10 cellular contexts compared by ENCODE assay signal in the genomic region with DNA sequence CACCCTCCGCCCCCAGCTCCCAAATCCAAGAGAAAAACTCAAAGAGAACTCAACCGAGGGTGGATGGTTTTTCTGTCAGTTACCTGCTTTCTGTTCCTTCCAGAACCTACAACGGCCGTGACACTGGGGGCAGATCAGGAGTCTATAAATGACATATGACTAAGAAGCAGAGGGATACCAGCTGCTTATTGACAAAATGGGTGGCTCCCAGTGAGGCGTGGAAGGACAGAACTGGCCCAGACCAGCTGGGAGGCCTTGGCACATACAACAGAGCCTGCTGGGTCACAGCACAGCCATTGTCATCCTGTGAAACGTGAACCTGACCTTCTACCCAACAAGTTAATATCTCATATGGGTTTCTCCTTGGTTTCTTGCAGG.
DNase-seq lines count a peak whose midpoint lies in the region; ATAC-seq, FAIRE-seq and TF ChIP-seq lines count a peak whose summit lies in the region.
"Had no signal": no experiment of that assay in that cellular context is flagged by ENCODE, and none has a peak within 500 bp of the region (broad histone marks: within the 10 kb centered on the region; RNA-seq: fewer than 3 reads in every experiment).

No MANE protein-coding gene starts in this region.

- TF ChIP-seq POLR2A in upper lobe of left lung (IDR thresholded peaks at IDR 0.05), result no peak

- H3K27me3 ChIP-seq in bronchial epithelial cell (ENCODE audit: control insufficient read depth, insufficient read depth, low read length), result no peaks in the 10 kb centered on the region
- no peaks in the 10 kb centered on the region for H3K27me3 ChIP-seq in upper lobe of left lung
- H3K27me3 ChIP-seq: heart right ventricle had no signal

- peak overlapping the region; percentile 55 to 70 (median 64) for H3K27ac ChIP-seq in upper lobe of left lung

- H3K4me1 ChIP-seq in upper lobe of left lung, result peaks cover 0 to 42% (median 14%) of the 10 kb centered on the region in 4 donors

- ATAC-seq in HG03196 (IDR thresholded peaks at IDR 0.05; ENCODE audit: unreplicated experiment) (peak; percentile 47), upper lobe of left lung (ENCODE audit: low FRiP score in 2 of 2) (no peak)

- DNase-seq in NCI-H748 (lab: John Stamatoyannopoulos, UW; ENCODE audit: unreplicated experiment), result peak; percentile 71
- no peak for DNase-seq in NCI-H748 treated with DMSO at 0.1 percent for 48 hours (lab: John Stamatoyannopoulos, UW)
- DNase-seq in bronchial epithelial cell (ENCODE audit: low read depth), result peak; percentile 39
- no peak for DNase-seq in upper lobe of left lung
- DNase-seq in UCSD-AML1 (lab: John Stamatoyannopoulos, UW; ENCODE audit: unreplicated experiment), result no peak
- no peak for DNase-seq in DMS79 (lab: John Stamatoyannopoulos, UW)
- DNase-seq in HUDEP-2 (lab: John Stamatoyannopoulos, UW; ENCODE audit: unreplicated experiment in 76 of 76), result no peak
- DNase-seq: T-helper 2 cell had no signal

- whole genome bisulfite sequencing in upper lobe of left lung, 2 donors, result 88 to 93% methylated on average over 6 of the region's 6 CpGs

- H3K9me3 ChIP-seq in upper lobe of left lung, result no peaks in the 10 kb centered on the region
- H3K9me3 ChIP-seq: heart right ventricle had no signal

- no peaks in the 10 kb centered on the region for H3K36me3 ChIP-seq in bronchial epithelial cell (ENCODE audit: control insufficient read depth, insufficient read depth, low read length)
- H3K36me3 ChIP-seq in upper lobe of left lung, result no peaks in the 10 kb centered on the region
- H3K36me3 ChIP-seq: heart right ventricle had no signal

- no peak for FAIRE-seq in bronchial epithelial cell (lab: Jason Lieb, UNC)

- TF ChIP-seq EP300 in upper lobe of left lung (IDR thresholded peaks at IDR 0.05), result no peak

- peak overlapping the region; percentile 0 for H3K4me3 ChIP-seq in bronchial epithelial cell (ENCODE audit: low read depth, low read length)
- no peak overlapping the region for H3K4me3 ChIP-seq in upper lobe of left lung
- H3K4me3 ChIP-seq: heart right ventricle had no signal

- no peak for TF ChIP-seq CTCF in bronchial epithelial cell (IDR thresholded peaks at IDR 0.05; ENCODE audit: insufficient read depth, low read length, severe bottlenecking)
- TF ChIP-seq CTCF in upper lobe of left lung (IDR thresholded peaks at IDR 0.05), result no peak

Comparison
In these comparisons a context has a peak if more than half of its experiments do, and no peak if none do; other contexts are left out.
1. DNase-seq: peak in NCI-H748 (single experiment) and bronchial epithelial cell (single experiment); none in NCI-H748 treated with DMSO at 0.1 percent for 48 hours (single experiment), upper lobe of left lung (0 of 2), UCSD-AML1 (single experiment), DMS79 (single experiment) and HUDEP-2 (0 of 76).